7 cellular contexts compared by ENCODE assay signal in the genomic region with DNA sequence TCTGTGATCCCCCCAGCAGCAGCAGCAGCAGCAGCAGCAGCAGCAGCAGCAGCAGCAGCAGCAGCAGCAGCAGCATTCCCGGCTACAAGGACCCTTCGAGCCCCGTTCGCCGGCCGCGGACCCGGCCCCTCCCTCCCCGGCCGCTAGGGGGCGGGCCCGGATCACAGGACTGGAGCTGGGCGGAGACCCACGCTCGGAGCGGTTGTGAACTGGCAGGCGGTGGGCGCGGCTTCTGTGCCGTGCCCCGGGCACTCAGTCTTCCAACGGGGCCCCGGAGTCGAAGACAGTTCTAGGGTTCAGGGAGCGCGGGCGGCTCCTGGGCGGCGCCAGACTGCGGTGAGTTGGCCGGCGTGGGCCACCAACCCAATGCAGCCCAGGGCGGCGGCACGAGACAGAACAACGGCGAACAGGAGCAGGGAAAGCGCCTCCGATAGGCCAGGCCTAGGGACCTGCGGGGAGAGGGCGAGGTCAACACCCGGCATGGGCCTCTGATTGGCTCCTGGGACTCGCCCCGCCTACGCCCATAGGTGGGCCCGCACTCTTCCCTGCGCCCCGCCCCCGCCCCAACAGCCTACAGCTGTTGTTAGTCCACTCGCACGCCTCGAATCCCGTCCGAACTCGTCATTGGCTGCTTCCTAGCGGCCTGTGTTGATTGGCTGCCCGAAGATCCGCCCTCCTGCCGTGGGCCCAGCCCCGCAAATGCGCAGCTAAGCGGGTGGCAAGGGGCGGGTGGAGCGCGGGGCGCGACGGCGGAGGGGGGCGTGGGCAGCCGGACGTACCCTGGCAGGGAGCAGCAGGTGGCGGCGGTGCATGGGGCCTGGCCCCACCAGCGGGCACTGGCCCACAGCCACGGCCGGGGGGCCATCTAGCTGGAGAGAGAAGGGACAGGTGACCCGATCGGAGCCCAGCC. TPM values are rescaled to one million over a fixed set of nuclear protein-coding genes. Genes with fewer than 3 reads are reported as not detected.
A peak's percentile ranks its signal among the peaks of the same experiment; 100 is the strongest.
DNase-seq lines count a peak whose midpoint lies in the region; ATAC-seq, FAIRE-seq and TF ChIP-seq lines count a peak whose summit lies in the region.

No MANE protein-coding gene starts in this region.

- DNase-seq in NCI-H2029 treated with DMSO at 0.1 percent for 48 hours (lab: John Stamatoyannopoulos, UW) (peak; percentile 95), gastrocnemius medialis (peak; percentile 98 to 99)

- H3K36me3 ChIP-seq in gastrocnemius medialis = peaks cover 0 to 17% of the 10 kb centered on the region in 2 donors

- peak overlapping the region; percentile 92 to 96 (median 93) for H3K4me3 Mint-ChIP-seq in brain

- peak overlapping the region; percentile 91 to 99 (median 98) for H3K27ac Mint-ChIP-seq in brain

- peak; percentile 91 for FAIRE-seq in TTC549 (lab: Jason Lieb, UNC)

- no peaks in the 10 kb centered on the region for H3K27me3 ChIP-seq in gastrocnemius medialis

- peak overlapping the region; percentile 95 to 99 (median 97) for H3K27ac ChIP-seq in gastrocnemius medialis

- H3K4me1 ChIP-seq in gastrocnemius medialis = peaks cover 16 to 29% of the 10 kb centered on the region in 2 donors

- TF ChIP-seq CTCF in brain (conservative IDR thresholded peaks at IDR 0.05) (peak; percentile 91 to 96), gastrocnemius medialis (IDR thresholded peaks at IDR 0.05 in 4 of 5, conservative IDR thresholded peaks at IDR 0.05 in 1 of 5) (peak; percentile 98 to 99 (median 99))

- H3K4me3 ChIP-seq in iPS-11a (ENCODE audit: low read depth, low read length) (peak overlapping the region; percentile 67), gastrocnemius medialis (peak overlapping the region; percentile 74 to 90 (median 82))

- peaks cover 0 to 11% (median 0%) of the 10 kb centered on the region in 5 experiments for H3K9me3 Mint-ChIP-seq in brain

- peaks cover 23% of the 10 kb centered on the region for H3K4me1 Mint-ChIP-seq in brain

- ATAC-seq in GM18502 (IDR thresholded peaks at IDR 0.05; ENCODE audit: poor library complexity, unreplicated experiment) (peak; percentile 56), HG02973 (IDR thresholded peaks at IDR 0.05; ENCODE audit: unreplicated experiment) (peak; percentile 45), gastrocnemius medialis (peak; percentile 57 to 64)

- in situ Hi-C loops in gastrocnemius medialis (cut with MboI; ENCODE audit: low sequenced_read_pairs in 4 of 4) = no loop called here

- no peaks in the 10 kb centered on the region for H3K9me3 ChIP-seq in gastrocnemius medialis

- intact Hi-C loops in gastrocnemius medialis (cut with DNase I; ENCODE audit: low total_unique reads) = loop anchor here (1.0 to 2.0 kb wide), 4 partner anchors 12 to 92 kb away; a partner anchor contains a TSS

- TF ChIP-seq POLR2A in gastrocnemius medialis (IDR thresholded peaks at IDR 0.05) = peak; percentile 65 to 79

- peaks cover 8% of the 10 kb centered on the region for H3K36me3 Mint-ChIP-seq in brain

- H3K27me3 Mint-ChIP-seq in brain = peaks cover 6% of the 10 kb centered on the region

RNA-seq across cellular contexts. Expression of a gene that starts 1.4 kb away (rescaled TPM):
- polyA plus RNA-seq in brain (ENCODE audit: insufficient read depth, low read depth, low replicate concordance) = 4.5 TPM
- 10 to 100 TPM in 2 of 4 donors, 1 to 10 TPM in 2; 8.2 to 12.2 (median 10.1) TPM for total RNA-seq in gastrocnemius medialis

RNA-seq across cellular contexts. Expression of a gene that starts 11.8 kb away (rescaled TPM):
- polyA plus RNA-seq in brain (ENCODE audit: insufficient read depth, low read depth, low replicate concordance) = 30.7 TPM
- total RNA-seq in gastrocnemius medialis = 100 to 1,000 TPM in 2 of 4 donors, 10 to 100 TPM in 2; 93.0 to 196 (median 116) TPM

RNA-seq across cellular contexts. Expression of a gene that starts 22.2 kb away (rescaled TPM):
- 36.3 TPM for polyA plus RNA-seq in brain (ENCODE audit: insufficient read depth, low read depth, low replicate concordance)
- total RNA-seq in gastrocnemius medialis = 100 to 1,000 TPM in 1 of 4 donors, 10 to 100 TPM in 3; 38.6 to 111 (median 56.4) TPM

RNA-seq across cellular contexts. Expression of a gene that starts 37.2 kb away (rescaled TPM):
- not detected for polyA plus RNA-seq in brain (ENCODE audit: insufficient read depth, low read depth, low replicate concordance)
- not detected for total RNA-seq in gastrocnemius medialis

RNA-seq across cellular contexts. Expression of a gene that starts 39.8 kb away (rescaled TPM):
- 11.1 TPM for polyA plus RNA-seq in brain (ENCODE audit: insufficient read depth, low read depth, low replicate concordance)
- 10 to 100 TPM in 1 of 4 donors, 1 to 10 TPM in 3; 6.6 to 14.3 (median 8.7) TPM for total RNA-seq in gastrocnemius medialis

Comparison
In these comparisons a context has a peak if more than half of its experiments do, and no peak if none do; other contexts are left out.
1. Peak in every context shown above with its lines: DNase-seq, ATAC-seq, H3K4me3 ChIP-seq and H3K27ac ChIP-seq.